Comparison of ENCODE assay signal across 3 cellular contexts in the genomic region with DNA sequence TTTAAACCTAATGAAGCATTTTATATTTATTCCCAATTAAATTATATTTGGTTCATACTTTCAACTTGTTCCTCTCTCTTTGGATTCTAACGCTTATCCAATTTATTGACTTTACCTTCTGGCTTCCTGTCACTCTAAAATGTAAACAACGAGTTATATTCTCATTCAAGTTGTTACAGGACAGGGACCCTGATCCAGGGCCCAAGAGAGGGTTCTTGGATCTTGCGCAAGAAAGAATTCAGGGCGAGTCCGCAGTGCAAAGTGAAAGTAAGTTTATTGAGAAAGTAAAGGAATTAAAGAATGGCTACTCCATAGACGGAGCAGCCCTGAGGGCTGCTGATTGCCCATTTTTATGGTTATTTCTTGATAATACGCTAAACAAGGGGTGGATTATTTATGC.
TF ChIP-seq lines count a peak whose summit lies in the region.

No MANE protein-coding gene starts in this region.

TF ChIP-seq in A549, 52 proteins besides CTCF, POLR2A, EP300 and RAD21:
- TF ChIP-seq SREBF2 (IDR thresholded peaks at IDR 0.05): no peak
- no peak for TF ChIP-seq KDM5A (IDR thresholded peaks at IDR 0.05)
- no peak for TF ChIP-seq HOXB5 (CRISPR knock-in tag; IDR thresholded peaks at IDR 0.05)
- no peak for TF ChIP-seq HES2 (IDR thresholded peaks at IDR 0.05)
- TF ChIP-seq CEBPB (IDR thresholded peaks at IDR 0.05): peak in 1 of 2 experiments; percentile 30; a peak in 1 of 4 replicates

TF ChIP-seq in IMR-90, 13 proteins besides CTCF, POLR2A, EP300 and RAD21:
- TF ChIP-seq MXI1 (IDR thresholded peaks at IDR 0.05; ENCODE audit: borderline replicate concordance, low read depth, low read length) (no peak), CHD1 (IDR thresholded peaks at IDR 0.05; ENCODE audit: low read depth, low read length) (no peak), RCOR1 (IDR thresholded peaks at IDR 0.05; ENCODE audit: insufficient replicate concordance, low read length) (no peak), RFX5 (IDR thresholded peaks at IDR 0.05; ENCODE audit: low read depth, low read length) (no peak), CEBPB (IDR thresholded peaks at IDR 0.05; ENCODE audit: low read depth, low read length) (peak; percentile 22; the same call in 1 of the 2 replicates), ELK1 (IDR thresholded peaks at IDR 0.05; ENCODE audit: borderline replicate concordance, low read depth, low read length) (no peak), SMC3 (IDR thresholded peaks at IDR 0.05; ENCODE audit: low read depth, low read length) (no peak), NFE2L2 (IDR thresholded peaks at IDR 0.05; ENCODE audit: low read depth, low read length) (no peak)

TF ChIP-seq in H1, 55 proteins besides CTCF, POLR2A, EP300 and RAD21:
- TF ChIP-seq CEBPB (IDR thresholded peaks at IDR 0.05; ENCODE audit: low read depth, low read length): peak; percentile 36; the same call in 1 of the 2 replicates
- TF ChIP-seq HDAC2 (IDR thresholded peaks at IDR 0.05; ENCODE audit: borderline replicate concordance in 1 of 2, low read depth in 2 of 2, low read length in 2 of 2): no peak
TF ChIP-seq in H1: peak in this region for 1.
